In genomic region chr12:28257411-28257810, GRCh38 we compare ENCODE assay signal across 22 cellular contexts.
DNase-seq lines count a peak whose midpoint lies in the region; FAIRE-seq and TF ChIP-seq lines count a peak whose summit lies in the region.
"Had no signal": no experiment of that assay in that cellular context is flagged by ENCODE, and none has a peak within 500 bp of the region (broad histone marks: within the 10 kb centered on the region; RNA-seq: fewer than 3 reads in every experiment).

No MANE protein-coding gene starts in this region.

- dilution Hi-C loops in keratinocyte (cut with MboI; ENCODE audit: extremely low pct_ligation_motif_present, low sequenced_read_pairs): no loop called here

- no peaks in the 10 kb centered on the region for H4K20me1 ChIP-seq in keratinocyte (ENCODE audit: control insufficient read depth, extremely low read depth, insufficient read depth, low read length)
- H4K20me1 ChIP-seq: BLaER1 had no signal

- H3K79me2 ChIP-seq in keratinocyte (ENCODE audit: control insufficient read depth, insufficient read depth, low read length): no peaks in the 10 kb centered on the region

- H3K36me3 ChIP-seq in keratinocyte (ENCODE audit: control insufficient read depth in 2 of 2, extremely low read depth in 1 of 2, insufficient read depth in 2 of 2, low read length in 2 of 2): no peaks in the 10 kb centered on the region
- H3K36me3 ChIP-seq: BLaER1 had no signal

- no peaks in the 10 kb centered on the region for H3K9me3 ChIP-seq in keratinocyte (ENCODE audit: control insufficient read depth, low read depth, low read length)
- H3K9me3 ChIP-seq: BLaER1, Caco-2 had no signal

- no peak for TF ChIP-seq CTCF in epithelial cell of esophagus (IDR thresholded peaks at IDR 0.05; ENCODE audit: insufficient read depth, low read depth, low read length, missing control alignments)
- no peak for TF ChIP-seq CTCF in keratinocyte (optimal IDR thresholded peaks at IDR 0.05 in 1 of 3, IDR thresholded peaks at IDR 0.05 in 1 of 3, conservative IDR thresholded peaks at IDR 0.05 in 1 of 3; ENCODE audit: extremely low read depth in 1 of 3, insufficient read depth in 2 of 3, low read length in 3 of 3)

- H3K27ac ChIP-seq in keratinocyte (ENCODE audit: control insufficient read depth, insufficient read depth, low read length): no peak overlapping the region
- H3K27ac ChIP-seq: 22Rv1, BLaER1, C4-2B had no signal

- no peak overlapping the region for H3K4me3 Mint-ChIP-seq in activated naive CD8-positive, alpha-beta T cell
- H3K4me3 Mint-ChIP-seq in activated naive CD8-positive, alpha-beta T cell treated with anti-CD3 and anti-CD28 coated beads for 36 hours: no peak overlapping the region
- H3K4me3 Mint-ChIP-seq: B cell; CD4-positive, CD25-positive, alpha-beta regulatory T cell; CD8-positive, alpha-beta T cell; GM23338; H9; HFFc6 had no signal

- peaks cover 21% of the 10 kb centered on the region for H3K36me3 Mint-ChIP-seq in activated naive CD8-positive, alpha-beta T cell
- H3K36me3 Mint-ChIP-seq in activated naive CD8-positive, alpha-beta T cell treated with anti-CD3 and anti-CD28 coated beads for 36 hours: peaks cover 39% of the 10 kb centered on the region

- H3K27me3 ChIP-seq in keratinocyte (ENCODE audit: control insufficient read depth, extremely low read depth, insufficient read depth, low read length): no peaks in the 10 kb centered on the region
- H3K27me3 ChIP-seq: BLaER1 had no signal

- no peak for FAIRE-seq in keratinocyte (lab: Jason Lieb, UNC)
- FAIRE-seq: A204.1 had no signal

- DNase-seq in activated naive CD8-positive, alpha-beta T cell treated with anti-CD3 and anti-CD28 coated beads for 36 hours: no peak
- DNase-seq in NCI-H526 treated with DMSO at 0.1 percent for 48 hours (lab: John Stamatoyannopoulos, UW) (peak; percentile 28), epithelial cell of esophagus (ENCODE audit: low read depth) (peak; percentile 64), keratinocyte (ENCODE audit: low read depth, low spot score) (no peak), amniotic stem cell (lab: John Stamatoyannopoulos, UW) (no peak), GM03348 (ENCODE audit: low spot score) (no peak), NCI-H1105 (lab: John Stamatoyannopoulos, UW) (no peak)
- DNase-seq: Caco-2; CD4-positive, CD25-positive, alpha-beta regulatory T cell; CD8-positive, alpha-beta T cell; DMS79; EL; GF-D8; H9; HFFc6 had no signal

- H3K4me1 Mint-ChIP-seq in activated naive CD8-positive, alpha-beta T cell (ENCODE audit: low read depth): peaks cover 24% of the 10 kb centered on the region
- peaks cover 34% of the 10 kb centered on the region for H3K4me1 Mint-ChIP-seq in activated naive CD8-positive, alpha-beta T cell treated with anti-CD3 and anti-CD28 coated beads for 36 hours
- H3K4me1 Mint-ChIP-seq: GM23338 had no signal

- peak overlapping the region; percentile 33 for H3K4me2 ChIP-seq in keratinocyte (ENCODE audit: control insufficient read depth, extremely low read depth, insufficient read depth, low read depth, low read length)
- H3K4me2 ChIP-seq: BLaER1, GM23338 had no signal

- H3K4me3 ChIP-seq in epithelial cell of esophagus (ENCODE audit: low read length) (no peak overlapping the region), keratinocyte (ENCODE audit: control insufficient read depth in 2 of 3, extremely low read depth in 1 of 3, insufficient read depth in 2 of 3, low read depth in 1 of 3, low read length in 3 of 3) (no peak overlapping the region)
- H3K4me3 ChIP-seq: BLaER1, GM23338 had no signal

- no peak overlapping the region for H3K9ac ChIP-seq in keratinocyte (ENCODE audit: control insufficient read depth, extremely low read depth, insufficient read depth, low read length)
- H3K9ac ChIP-seq: BLaER1 had no signal

- peaks cover 12% of the 10 kb centered on the region for H3K4me1 ChIP-seq in keratinocyte (ENCODE audit: control insufficient read depth, extremely low read depth, insufficient read depth, low read length)
- H3K4me1 ChIP-seq: BLaER1, Caco-2 had no signal

- H2AFZ ChIP-seq in keratinocyte (ENCODE audit: control insufficient read depth, low read length): no peak overlapping the region
- H2AFZ ChIP-seq: GM23338 had no signal

- H3K27ac Mint-ChIP-seq in activated naive CD8-positive, alpha-beta T cell: peak overlapping the region; percentile 46
- no peak overlapping the region for H3K27ac Mint-ChIP-seq in activated naive CD8-positive, alpha-beta T cell treated with anti-CD3 and anti-CD28 coated beads for 36 hours
- H3K27ac Mint-ChIP-seq: B cell; CD8-positive, alpha-beta T cell; HFFc6 had no signal

- no peaks in the 10 kb centered on the region for H3K9me1 ChIP-seq in keratinocyte (ENCODE audit: control insufficient read depth, extremely low read depth, insufficient read depth, low read length)

- no peaks in the 10 kb centered on the region for H3K27me3 Mint-ChIP-seq in activated naive CD8-positive, alpha-beta T cell
- H3K27me3 Mint-ChIP-seq in activated naive CD8-positive, alpha-beta T cell treated with anti-CD3 and anti-CD28 coated beads for 36 hours: no peaks in the 10 kb centered on the region
- H3K27me3 Mint-ChIP-seq: B cell; CD4-positive, CD25-positive, alpha-beta regulatory T cell had no signal

- H3K9me3 Mint-ChIP-seq in activated naive CD8-positive, alpha-beta T cell (ENCODE audit: low read depth): no peaks in the 10 kb centered on the region
- H3K9me3 Mint-ChIP-seq in activated naive CD8-positive, alpha-beta T cell treated with anti-CD3 and anti-CD28 coated beads for 36 hours: no peaks in the 10 kb centered on the region
- H3K9me3 Mint-ChIP-seq: CD4-positive, CD25-positive, alpha-beta regulatory T cell; CD8-positive, alpha-beta T cell; GM23338; H9; HFFc6 had no signal

Comparison
In these comparisons a context has a peak if more than half of its experiments do, and no peak if none do; other contexts are left out.
1. DNase-seq: peak in NCI-H526 treated with DMSO at 0.1 percent for 48 hours (single experiment) and epithelial cell of esophagus (single experiment); none in activated naive CD8-positive, alpha-beta T cell treated with anti-CD3 and anti-CD28 coated beads for 36 hours (single experiment), keratinocyte (single experiment), amniotic stem cell (single experiment), GM03348 (single experiment) and NCI-H1105 (single experiment).